In the genomic region with DNA sequence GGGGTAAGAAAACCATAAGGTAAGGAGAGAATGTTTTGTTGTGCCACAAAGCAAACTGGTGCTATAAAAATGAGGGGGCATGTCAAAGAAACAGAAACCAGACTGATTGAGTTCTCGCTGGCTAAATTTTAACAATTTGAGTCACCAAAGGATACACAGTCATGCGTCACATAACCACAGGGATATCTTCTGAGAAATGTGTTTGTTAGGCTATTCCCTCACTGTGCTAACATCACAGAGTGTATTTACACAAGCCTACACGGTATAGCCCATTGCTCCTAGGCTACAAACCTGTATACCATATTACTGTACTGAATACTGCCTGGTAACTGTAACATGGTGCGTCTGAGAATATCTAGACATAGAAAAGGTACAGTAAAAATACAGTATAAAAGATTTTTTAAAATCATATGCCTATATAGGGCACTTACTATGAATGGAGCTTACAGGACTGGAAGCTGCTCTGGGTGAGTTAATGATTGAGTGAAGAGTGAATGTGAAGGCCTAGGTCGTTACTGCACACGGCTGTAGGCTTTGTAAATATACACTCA, we compare ENCODE assay signal across 1 cellular context.
A peak's percentile ranks its signal among the peaks of the same experiment; 100 is the strongest.
TF ChIP-seq lines count a peak whose summit lies in the region.

No MANE protein-coding gene starts in this region.

TF ChIP-seq in GM12878, 131 proteins besides CTCF, POLR2A, EP300 and RAD21 (continued from another document and continues in another):
- TF ChIP-seq, protein P1, sequence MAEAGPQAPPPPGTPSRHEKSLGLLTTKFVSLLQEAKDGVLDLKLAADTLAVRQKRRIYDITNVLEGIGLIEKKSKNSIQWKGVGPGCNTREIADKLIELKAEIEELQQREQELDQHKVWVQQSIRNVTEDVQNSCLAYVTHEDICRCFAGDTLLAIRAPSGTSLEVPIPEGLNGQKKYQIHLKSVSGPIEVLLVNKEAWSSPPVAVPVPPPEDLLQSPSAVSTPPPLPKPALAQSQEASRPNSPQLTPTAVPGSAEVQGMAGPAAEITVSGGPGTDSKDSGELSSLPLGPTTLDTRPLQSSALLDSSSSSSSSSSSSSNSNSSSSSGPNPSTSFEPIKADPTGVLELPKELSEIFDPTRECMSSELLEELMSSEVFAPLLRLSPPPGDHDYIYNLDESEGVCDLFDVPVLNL (IDR thresholded peaks at IDR 0.05; ENCODE audit: low read depth, low read length): no peak
- TF ChIP-seq GABPA (IDR thresholded peaks at IDR 0.05; ENCODE audit: low read depth) (no peak), BHLHE40 (IDR thresholded peaks at IDR 0.05; ENCODE audit: borderline replicate concordance in 1 of 2, low read depth in 2 of 2, low read length in 1 of 2) (peak; percentile 92 to 94), ZNF622 (IDR thresholded peaks at IDR 0.05) (no peak), FOXK2 (IDR thresholded peaks at IDR 0.05) (no peak), CBFB (IDR thresholded peaks at IDR 0.05; ENCODE audit: low read depth) (peak; percentile 83), ESRRA (IDR thresholded peaks at IDR 0.05; ENCODE audit: low read length) (no peak), CHD1 (IDR thresholded peaks at IDR 0.05; ENCODE audit: low read depth, low read length) (no peak), FOXM1 (IDR thresholded peaks at IDR 0.05; ENCODE audit: low read depth, low read length) (peak; percentile 80), RELA (IDR thresholded peaks at IDR 0.05; ENCODE audit: borderline replicate concordance, partially characterized antibody) (no peak), RAD51 (IDR thresholded peaks at IDR 0.05) (no peak), YBX1 (IDR thresholded peaks at IDR 0.05) (no peak), CHD4 (IDR thresholded peaks at IDR 0.05) (no peak), MEF2B (IDR thresholded peaks at IDR 0.05; ENCODE audit: partially characterized antibody, poor library complexity, severe bottlenecking) (peak; percentile 37), EZH2 (IDR thresholded peaks at IDR 0.05; ENCODE audit: borderline replicate concordance, control insufficient read depth, low read depth, low read length) (no peak), HDAC6 (IDR thresholded peaks at IDR 0.05; ENCODE audit: unreplicated experiment) (no peak), SMAD1 (IDR thresholded peaks at IDR 0.05; ENCODE audit: low read depth, partially characterized antibody) (no peak), SIN3A (IDR thresholded peaks at IDR 0.05; ENCODE audit: low read depth, low read length) (no peak), NBN (IDR thresholded peaks at IDR 0.05) (peak; percentile 62), SIX5 (IDR thresholded peaks at IDR 0.05; ENCODE audit: low read depth, low read length, severe bottlenecking) (no peak), STAT3 (IDR thresholded peaks at IDR 0.05; ENCODE audit: low read depth, low read length) (peak; percentile 51; the same call in 1 of the 2 replicates), STAT1 (conservative IDR thresholded peaks at IDR 0.05) (no peak), SP1 (IDR thresholded peaks at IDR 0.05; ENCODE audit: low read depth, low read length) (no peak), FOS (IDR thresholded peaks at IDR 0.05; ENCODE audit: borderline replicate concordance, extremely low read depth, insufficient read length) (no peak), CBX3 (IDR thresholded peaks at IDR 0.05; ENCODE audit: borderline replicate concordance, low read depth) (no peak), ZBED1 (IDR thresholded peaks at IDR 0.05; ENCODE audit: borderline replicate concordance) (peak; percentile 72; the same call in 1 of the 2 replicates), MTA3 (IDR thresholded peaks at IDR 0.05; ENCODE audit: borderline replicate concordance, low read length) (peak; percentile 92; the same call in 1 of the 2 replicates), WRNIP1 (IDR thresholded peaks at IDR 0.05; ENCODE audit: borderline replicate concordance, low read depth, low read length) (no peak), TCF12 (IDR thresholded peaks at IDR 0.05; ENCODE audit: low read depth, low read length) (no peak), SUZ12 (IDR thresholded peaks at IDR 0.05; ENCODE audit: unreplicated experiment) (no peak), ZSCAN29 (IDR thresholded peaks at IDR 0.05) (no peak), SPI1 (IDR thresholded peaks at IDR 0.05; ENCODE audit: borderline replicate concordance, insufficient read depth, low read depth, low read length) (no peak), HDAC2 (IDR thresholded peaks at IDR 0.05) (no peak)
- TF ChIP-seq, protein P2, sequence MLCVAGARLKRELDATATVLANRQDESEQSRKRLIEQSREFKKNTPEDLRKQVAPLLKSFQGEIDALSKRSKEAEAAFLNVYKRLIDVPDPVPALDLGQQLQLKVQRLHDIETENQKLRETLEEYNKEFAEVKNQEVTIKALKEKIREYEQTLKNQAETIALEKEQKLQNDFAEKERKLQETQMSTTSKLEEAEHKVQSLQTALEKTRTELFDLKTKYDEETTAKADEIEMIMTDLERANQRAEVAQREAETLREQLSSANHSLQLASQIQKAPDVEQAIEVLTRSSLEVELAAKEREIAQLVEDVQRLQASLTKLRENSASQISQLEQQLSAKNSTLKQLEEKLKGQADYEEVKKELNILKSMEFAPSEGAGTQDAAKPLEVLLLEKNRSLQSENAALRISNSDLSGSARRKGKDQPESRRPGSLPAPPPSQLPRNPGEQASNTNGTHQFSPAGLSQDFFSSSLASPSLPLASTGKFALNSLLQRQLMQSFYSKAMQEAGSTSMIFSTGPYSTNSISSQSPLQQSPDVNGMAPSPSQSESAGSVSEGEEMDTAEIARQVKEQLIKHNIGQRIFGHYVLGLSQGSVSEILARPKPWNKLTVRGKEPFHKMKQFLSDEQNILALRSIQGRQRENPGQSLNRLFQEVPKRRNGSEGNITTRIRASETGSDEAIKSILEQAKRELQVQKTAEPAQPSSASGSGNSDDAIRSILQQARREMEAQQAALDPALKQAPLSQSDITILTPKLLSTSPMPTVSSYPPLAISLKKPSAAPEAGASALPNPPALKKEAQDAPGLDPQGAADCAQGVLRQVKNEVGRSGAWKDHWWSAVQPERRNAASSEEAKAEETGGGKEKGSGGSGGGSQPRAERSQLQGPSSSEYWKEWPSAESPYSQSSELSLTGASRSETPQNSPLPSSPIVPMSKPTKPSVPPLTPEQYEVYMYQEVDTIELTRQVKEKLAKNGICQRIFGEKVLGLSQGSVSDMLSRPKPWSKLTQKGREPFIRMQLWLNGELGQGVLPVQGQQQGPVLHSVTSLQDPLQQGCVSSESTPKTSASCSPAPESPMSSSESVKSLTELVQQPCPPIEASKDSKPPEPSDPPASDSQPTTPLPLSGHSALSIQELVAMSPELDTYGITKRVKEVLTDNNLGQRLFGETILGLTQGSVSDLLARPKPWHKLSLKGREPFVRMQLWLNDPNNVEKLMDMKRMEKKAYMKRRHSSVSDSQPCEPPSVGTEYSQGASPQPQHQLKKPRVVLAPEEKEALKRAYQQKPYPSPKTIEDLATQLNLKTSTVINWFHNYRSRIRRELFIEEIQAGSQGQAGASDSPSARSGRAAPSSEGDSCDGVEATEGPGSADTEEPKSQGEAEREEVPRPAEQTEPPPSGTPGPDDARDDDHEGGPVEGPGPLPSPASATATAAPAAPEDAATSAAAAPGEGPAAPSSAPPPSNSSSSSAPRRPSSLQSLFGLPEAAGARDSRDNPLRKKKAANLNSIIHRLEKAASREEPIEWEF (IDR thresholded peaks at IDR 0.05; ENCODE audit: insufficient replicate concordance, low read depth, low read length): no peak
- TF ChIP-seq, protein P3, sequence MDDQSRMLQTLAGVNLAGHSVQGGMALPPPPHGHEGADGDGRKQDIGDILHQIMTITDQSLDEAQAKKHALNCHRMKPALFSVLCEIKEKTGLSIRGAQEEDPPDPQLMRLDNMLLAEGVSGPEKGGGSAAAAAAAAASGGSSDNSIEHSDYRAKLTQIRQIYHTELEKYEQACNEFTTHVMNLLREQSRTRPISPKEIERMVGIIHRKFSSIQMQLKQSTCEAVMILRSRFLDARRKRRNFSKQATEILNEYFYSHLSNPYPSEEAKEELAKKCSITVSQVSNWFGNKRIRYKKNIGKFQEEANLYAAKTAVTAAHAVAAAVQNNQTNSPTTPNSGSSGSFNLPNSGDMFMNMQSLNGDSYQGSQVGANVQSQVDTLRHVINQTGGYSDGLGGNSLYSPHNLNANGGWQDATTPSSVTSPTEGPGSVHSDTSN (IDR thresholded peaks at IDR 0.05; ENCODE audit: insufficient replicate concordance, low read depth, low read length): no peak
- TF ChIP-seq, protein P4, sequence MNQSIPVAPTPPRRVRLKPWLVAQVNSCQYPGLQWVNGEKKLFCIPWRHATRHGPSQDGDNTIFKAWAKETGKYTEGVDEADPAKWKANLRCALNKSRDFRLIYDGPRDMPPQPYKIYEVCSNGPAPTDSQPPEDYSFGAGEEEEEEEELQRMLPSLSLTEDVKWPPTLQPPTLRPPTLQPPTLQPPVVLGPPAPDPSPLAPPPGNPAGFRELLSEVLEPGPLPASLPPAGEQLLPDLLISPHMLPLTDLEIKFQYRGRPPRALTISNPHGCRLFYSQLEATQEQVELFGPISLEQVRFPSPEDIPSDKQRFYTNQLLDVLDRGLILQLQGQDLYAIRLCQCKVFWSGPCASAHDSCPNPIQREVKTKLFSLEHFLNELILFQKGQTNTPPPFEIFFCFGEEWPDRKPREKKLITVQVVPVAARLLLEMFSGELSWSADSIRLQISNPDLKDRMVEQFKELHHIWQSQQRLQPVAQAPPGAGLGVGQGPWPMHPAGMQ (IDR thresholded peaks at IDR 0.05; ENCODE audit: borderline replicate concordance): no peak
- TF ChIP-seq, protein P5, sequence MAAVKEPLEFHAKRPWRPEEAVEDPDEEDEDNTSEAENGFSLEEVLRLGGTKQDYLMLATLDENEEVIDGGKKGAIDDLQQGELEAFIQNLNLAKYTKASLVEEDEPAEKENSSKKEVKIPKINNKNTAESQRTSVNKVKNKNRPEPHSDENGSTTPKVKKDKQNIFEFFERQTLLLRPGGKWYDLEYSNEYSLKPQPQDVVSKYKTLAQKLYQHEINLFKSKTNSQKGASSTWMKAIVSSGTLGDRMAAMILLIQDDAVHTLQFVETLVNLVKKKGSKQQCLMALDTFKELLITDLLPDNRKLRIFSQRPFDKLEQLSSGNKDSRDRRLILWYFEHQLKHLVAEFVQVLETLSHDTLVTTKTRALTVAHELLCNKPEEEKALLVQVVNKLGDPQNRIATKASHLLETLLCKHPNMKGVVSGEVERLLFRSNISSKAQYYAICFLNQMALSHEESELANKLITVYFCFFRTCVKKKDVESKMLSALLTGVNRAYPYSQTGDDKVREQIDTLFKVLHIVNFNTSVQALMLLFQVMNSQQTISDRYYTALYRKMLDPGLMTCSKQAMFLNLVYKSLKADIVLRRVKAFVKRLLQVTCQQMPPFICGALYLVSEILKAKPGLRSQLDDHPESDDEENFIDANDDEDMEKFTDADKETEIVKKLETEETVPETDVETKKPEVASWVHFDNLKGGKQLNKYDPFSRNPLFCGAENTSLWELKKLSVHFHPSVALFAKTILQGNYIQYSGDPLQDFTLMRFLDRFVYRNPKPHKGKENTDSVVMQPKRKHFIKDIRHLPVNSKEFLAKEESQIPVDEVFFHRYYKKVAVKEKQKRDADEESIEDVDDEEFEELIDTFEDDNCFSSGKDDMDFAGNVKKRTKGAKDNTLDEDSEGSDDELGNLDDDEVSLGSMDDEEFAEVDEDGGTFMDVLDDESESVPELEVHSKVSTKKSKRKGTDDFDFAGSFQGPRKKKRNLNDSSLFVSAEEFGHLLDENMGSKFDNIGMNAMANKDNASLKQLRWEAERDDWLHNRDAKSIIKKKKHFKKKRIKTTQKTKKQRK (IDR thresholded peaks at IDR 0.05; ENCODE audit: low read depth, low read length): no peak
- TF ChIP-seq, protein P6, sequence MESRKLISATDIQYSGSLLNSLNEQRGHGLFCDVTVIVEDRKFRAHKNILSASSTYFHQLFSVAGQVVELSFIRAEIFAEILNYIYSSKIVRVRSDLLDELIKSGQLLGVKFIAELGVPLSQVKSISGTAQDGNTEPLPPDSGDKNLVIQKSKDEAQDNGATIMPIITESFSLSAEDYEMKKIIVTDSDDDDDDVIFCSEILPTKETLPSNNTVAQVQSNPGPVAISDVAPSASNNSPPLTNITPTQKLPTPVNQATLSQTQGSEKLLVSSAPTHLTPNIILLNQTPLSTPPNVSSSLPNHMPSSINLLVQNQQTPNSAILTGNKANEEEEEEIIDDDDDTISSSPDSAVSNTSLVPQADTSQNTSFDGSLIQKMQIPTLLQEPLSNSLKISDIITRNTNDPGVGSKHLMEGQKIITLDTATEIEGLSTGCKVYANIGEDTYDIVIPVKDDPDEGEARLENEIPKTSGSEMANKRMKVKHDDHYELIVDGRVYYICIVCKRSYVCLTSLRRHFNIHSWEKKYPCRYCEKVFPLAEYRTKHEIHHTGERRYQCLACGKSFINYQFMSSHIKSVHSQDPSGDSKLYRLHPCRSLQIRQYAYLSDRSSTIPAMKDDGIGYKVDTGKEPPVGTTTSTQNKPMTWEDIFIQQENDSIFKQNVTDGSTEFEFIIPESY (IDR thresholded peaks at IDR 0.05): no peak
- TF ChIP-seq, protein P7, sequence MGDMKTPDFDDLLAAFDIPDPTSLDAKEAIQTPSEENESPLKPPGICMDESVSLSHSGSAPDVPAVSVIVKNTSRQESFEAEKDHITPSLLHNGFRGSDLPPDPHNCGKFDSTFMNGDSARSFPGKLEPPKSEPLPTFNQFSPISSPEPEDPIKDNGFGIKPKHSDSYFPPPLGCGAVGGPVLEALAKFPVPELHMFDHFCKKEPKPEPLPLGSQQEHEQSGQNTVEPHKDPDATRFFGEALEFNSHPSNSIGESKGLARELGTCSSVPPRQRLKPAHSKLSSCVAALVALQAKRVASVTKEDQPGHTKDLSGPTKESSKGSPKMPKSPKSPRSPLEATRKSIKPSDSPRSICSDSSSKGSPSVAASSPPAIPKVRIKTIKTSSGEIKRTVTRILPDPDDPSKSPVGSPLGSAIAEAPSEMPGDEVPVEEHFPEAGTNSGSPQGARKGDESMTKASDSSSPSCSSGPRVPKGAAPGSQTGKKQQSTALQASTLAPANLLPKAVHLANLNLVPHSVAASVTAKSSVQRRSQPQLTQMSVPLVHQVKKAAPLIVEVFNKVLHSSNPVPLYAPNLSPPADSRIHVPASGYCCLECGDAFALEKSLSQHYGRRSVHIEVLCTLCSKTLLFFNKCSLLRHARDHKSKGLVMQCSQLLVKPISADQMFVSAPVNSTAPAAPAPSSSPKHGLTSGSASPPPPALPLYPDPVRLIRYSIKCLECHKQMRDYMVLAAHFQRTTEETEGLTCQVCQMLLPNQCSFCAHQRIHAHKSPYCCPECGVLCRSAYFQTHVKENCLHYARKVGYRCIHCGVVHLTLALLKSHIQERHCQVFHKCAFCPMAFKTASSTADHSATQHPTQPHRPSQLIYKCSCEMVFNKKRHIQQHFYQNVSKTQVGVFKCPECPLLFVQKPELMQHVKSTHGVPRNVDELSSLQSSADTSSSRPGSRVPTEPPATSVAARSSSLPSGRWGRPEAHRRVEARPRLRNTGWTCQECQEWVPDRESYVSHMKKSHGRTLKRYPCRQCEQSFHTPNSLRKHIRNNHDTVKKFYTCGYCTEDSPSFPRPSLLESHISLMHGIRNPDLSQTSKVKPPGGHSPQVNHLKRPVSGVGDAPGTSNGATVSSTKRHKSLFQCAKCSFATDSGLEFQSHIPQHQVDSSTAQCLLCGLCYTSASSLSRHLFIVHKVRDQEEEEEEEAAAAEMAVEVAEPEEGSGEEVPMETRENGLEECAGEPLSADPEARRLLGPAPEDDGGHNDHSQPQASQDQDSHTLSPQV (IDR thresholded peaks at IDR 0.05): no peak
- TF ChIP-seq, protein P8, sequence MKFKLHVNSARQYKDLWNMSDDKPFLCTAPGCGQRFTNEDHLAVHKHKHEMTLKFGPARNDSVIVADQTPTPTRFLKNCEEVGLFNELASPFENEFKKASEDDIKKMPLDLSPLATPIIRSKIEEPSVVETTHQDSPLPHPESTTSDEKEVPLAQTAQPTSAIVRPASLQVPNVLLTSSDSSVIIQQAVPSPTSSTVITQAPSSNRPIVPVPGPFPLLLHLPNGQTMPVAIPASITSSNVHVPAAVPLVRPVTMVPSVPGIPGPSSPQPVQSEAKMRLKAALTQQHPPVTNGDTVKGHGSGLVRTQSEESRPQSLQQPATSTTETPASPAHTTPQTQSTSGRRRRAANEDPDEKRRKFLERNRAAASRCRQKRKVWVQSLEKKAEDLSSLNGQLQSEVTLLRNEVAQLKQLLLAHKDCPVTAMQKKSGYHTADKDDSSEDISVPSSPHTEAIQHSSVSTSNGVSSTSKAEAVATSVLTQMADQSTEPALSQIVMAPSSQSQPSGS (IDR thresholded peaks at IDR 0.05; ENCODE audit: low read length): peak; percentile 89; the same call in 1 of the 2 replicates
